8 cellular contexts compared by ENCODE assay signal in the genomic region with DNA sequence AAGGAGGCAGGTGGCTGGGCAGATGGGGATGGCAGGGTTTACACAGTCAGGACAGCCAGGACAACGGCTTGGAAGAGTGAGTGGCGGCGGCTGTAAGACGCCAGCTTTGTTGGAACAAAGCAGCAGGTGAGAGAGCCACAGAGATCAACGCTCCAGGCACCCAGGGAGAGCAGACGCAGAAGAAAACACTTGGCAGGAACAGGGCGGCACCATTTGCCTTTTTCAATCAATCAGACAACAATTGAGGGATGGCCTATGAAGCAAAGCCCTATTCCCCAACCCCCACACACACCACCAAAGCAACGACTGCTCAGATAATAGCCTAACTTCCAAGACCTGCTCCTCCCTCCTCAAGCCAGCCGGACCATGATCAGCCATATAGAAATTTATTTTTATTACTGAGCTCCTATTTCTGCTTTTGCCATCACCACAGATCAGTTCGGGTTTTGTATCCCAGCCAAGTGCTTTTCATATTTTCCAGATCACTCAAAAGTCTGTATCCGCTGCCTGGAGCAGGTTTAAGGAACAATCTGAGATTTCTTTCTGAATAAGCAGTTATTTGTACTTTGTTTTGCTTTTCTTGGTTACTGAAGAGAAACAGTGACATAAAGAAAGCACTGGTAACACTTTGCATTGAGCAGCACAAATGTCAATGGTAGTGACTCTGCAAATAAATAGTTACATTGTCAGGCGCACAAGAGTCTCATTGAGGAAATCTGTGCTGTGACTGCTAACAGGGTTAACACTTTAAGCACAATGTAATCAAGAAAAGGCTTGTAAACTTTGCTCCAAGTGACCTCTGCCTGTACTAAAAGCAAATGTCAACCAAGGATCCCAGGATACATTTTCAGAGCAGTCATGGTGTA.
DNase-seq lines count a peak whose midpoint lies in the region; ATAC-seq, FAIRE-seq and TF ChIP-seq lines count a peak whose summit lies in the region.

No MANE protein-coding gene starts in this region.

- H3K4me3 ChIP-seq in endocrine pancreas (ENCODE audit: control insufficient read depth, insufficient read depth, low read length) = peak overlapping the region; percentile 23
- H3K4me3 ChIP-seq in neuron (ENCODE audit: low read length) = peak overlapping the region; percentile 13

- peak overlapping the region in 1 of 2 donors; percentile 6 for H3K27ac Mint-ChIP-seq in effector memory CD8-positive, alpha-beta T cell

- peak overlapping the region; percentile 46 for H2AFZ ChIP-seq in neuron (ENCODE audit: low read depth, low read length)

- H3K27me3 ChIP-seq in endocrine pancreas (ENCODE audit: control insufficient read depth, insufficient read depth, low read length) = no peaks in the 10 kb centered on the region
- H3K27me3 ChIP-seq in neuron (ENCODE audit: insufficient read depth, low read length) = no peaks in the 10 kb centered on the region

- H3K36me3 Mint-ChIP-seq in effector memory CD8-positive, alpha-beta T cell (ENCODE audit: insufficient read depth) = no peaks in the 10 kb centered on the region

- peaks cover 6 to 10% of the 10 kb centered on the region in 2 donors for H3K27me3 Mint-ChIP-seq in effector memory CD8-positive, alpha-beta T cell

- TF ChIP-seq POLR2A in GM12892 (IDR thresholded peaks at IDR 0.05; ENCODE audit: low read depth, low read length) = no peak

- no peak for ATAC-seq in effector memory CD8-positive, alpha-beta T cell (replicated peaks)

- H3K36me3 ChIP-seq in endocrine pancreas (ENCODE audit: control insufficient read depth, insufficient read depth, low read length) (no peaks in the 10 kb centered on the region), neuron (ENCODE audit: insufficient read depth, low read length) (no peaks in the 10 kb centered on the region)

- DNase-seq in DMS53 treated with DMSO at 0.1 percent for 48 hours (lab: John Stamatoyannopoulos, UW; ENCODE audit: unreplicated experiment) = peak; percentile 98
- peak; percentile 70 for DNase-seq in NCI-H2227 (lab: John Stamatoyannopoulos, UW; ENCODE audit: unreplicated experiment)
- DNase-seq in SKM-1 treated with dmso at 0.1 percent for 144 hours (lab: John Stamatoyannopoulos, UW; ENCODE audit: unreplicated experiment) = no peak
- DNase-seq in GM12892 (ENCODE audit: insufficient read length) = no peak
- DNase-seq in KBM-7 = no peak
- no peak for DNase-seq in effector memory CD8-positive, alpha-beta T cell

- H3K4me1 ChIP-seq in endocrine pancreas (ENCODE audit: control insufficient read depth, insufficient read depth, low read length) (no peaks in the 10 kb centered on the region), neuron (ENCODE audit: insufficient read depth, low read length) (peaks cover 15% of the 10 kb centered on the region)

- no peaks in the 10 kb centered on the region for H3K9me3 ChIP-seq in endocrine pancreas (ENCODE audit: control insufficient read depth, low read length)
- H3K9me3 ChIP-seq in neuron (ENCODE audit: low read length) = no peaks in the 10 kb centered on the region

- FAIRE-seq in GM12892 (lab: Jason Lieb, UNC) = no peak

- H3K9ac ChIP-seq in endocrine pancreas (ENCODE audit: control insufficient read depth, insufficient read depth, low read length) = peak overlapping the region; percentile 32

- H3K4me3 Mint-ChIP-seq in effector memory CD8-positive, alpha-beta T cell = no peak overlapping the region

- no peaks in the 10 kb centered on the region for H3K9me3 Mint-ChIP-seq in effector memory CD8-positive, alpha-beta T cell

- in situ Hi-C loops in KBM-7 (cut with MboI; ENCODE audit: low pct_unique_long_range_greater_than_20kb, low sequenced_read_pairs) = no loop called here

- H3K4me1 Mint-ChIP-seq in effector memory CD8-positive, alpha-beta T cell (ENCODE audit: low read depth in 2 of 2) = peaks cover 0 to 4% of the 10 kb centered on the region in 2 donors

Comparison
In these comparisons a context has a peak if more than half of its experiments do, and no peak if none do; other contexts are left out.
1. DNase-seq: peak in DMS53 treated with DMSO at 0.1 percent for 48 hours (single experiment) and NCI-H2227 (single experiment); none in SKM-1 treated with dmso at 0.1 percent for 144 hours (single experiment), GM12892 (single experiment), KBM-7 (single experiment) and effector memory CD8-positive, alpha-beta T cell (0 of 3).